ENCODE assay signal across 8 cellular contexts in the genomic region with DNA sequence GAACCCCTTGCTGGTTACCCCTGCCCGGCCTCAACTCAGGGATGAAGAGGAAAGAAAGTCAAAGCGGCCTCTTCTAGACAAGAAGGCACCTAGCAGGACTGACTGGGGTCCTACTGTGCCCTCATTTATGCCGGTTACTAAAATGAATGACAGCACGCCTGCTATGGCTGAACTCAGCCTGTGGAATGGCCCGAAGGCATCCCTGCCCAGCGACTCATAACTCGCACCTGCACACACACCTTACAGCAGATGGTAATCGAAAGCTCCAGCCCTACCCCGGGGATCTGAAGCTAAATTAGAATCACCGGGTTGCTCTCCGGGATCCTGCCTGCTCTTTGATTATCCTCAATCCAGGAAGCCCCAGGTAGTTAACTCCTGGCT. TPM values are rescaled to one million over a fixed set of nuclear protein-coding genes. Genes with fewer than 3 reads are reported as not detected.
DNase-seq lines count a peak whose midpoint lies in the region; ATAC-seq and TF ChIP-seq lines count a peak whose summit lies in the region.

No MANE protein-coding gene starts in this region.

- no peak for DNase-seq in CD8-positive, alpha-beta T cell
- DNase-seq in NCI-H146 treated with DMSO at 0.1 percent for 48 hours (lab: John Stamatoyannopoulos, UW; ENCODE audit: unreplicated experiment) (peak; percentile 88), coronary artery (ENCODE audit: low spot score) (peak; percentile 67), NCI-H2107 (lab: John Stamatoyannopoulos, UW) (no peak)
- DNase-seq in naive thymus-derived CD4-positive, alpha-beta T cell = no peak
- no peak for DNase-seq in effector memory CD8-positive, alpha-beta T cell

- ATAC-seq in CD8-positive, alpha-beta T cell = no peak
- no peak for ATAC-seq in naive thymus-derived CD4-positive, alpha-beta T cell
- no peak for ATAC-seq in HG03571 (IDR thresholded peaks at IDR 0.05; ENCODE audit: unreplicated experiment)
- no peak for ATAC-seq in effector memory CD8-positive, alpha-beta T cell (replicated peaks)
- no peak for ATAC-seq in HG03108 (IDR thresholded peaks at IDR 0.05; ENCODE audit: unreplicated experiment)

- no peak for TF ChIP-seq CTCF in CD8-positive, alpha-beta T cell (IDR thresholded peaks at IDR 0.05)
- no peak for TF ChIP-seq CTCF in coronary artery (IDR thresholded peaks at IDR 0.05)

- H3K4me1 ChIP-seq in CD8-positive, alpha-beta T cell (ENCODE audit: insufficient read depth, low read length) = peaks cover 15% of the 10 kb centered on the region
- peaks cover 6 to 16% of the 10 kb centered on the region in 2 donors for H3K4me1 ChIP-seq in naive thymus-derived CD4-positive, alpha-beta T cell (ENCODE audit: control insufficient read depth in 2 of 2, insufficient read depth in 2 of 2, low read length in 2 of 2)

- CTCF ChIA-PET in CD8-positive, alpha-beta T cell (lab: Charles Lee) = no interaction called here
- CTCF ChIA-PET in naive thymus-derived CD4-positive, alpha-beta T cell (lab: Charles Lee) = interaction anchor here (1.9 kb wide), 1 partner anchor 148 kb away, joined by 4 read pairs; no protein-coding TSS in a partner anchor

- H3K36me3 Mint-ChIP-seq in CD8-positive, alpha-beta T cell = no peaks in the 10 kb centered on the region
- no peaks in the 10 kb centered on the region for H3K36me3 Mint-ChIP-seq in naive thymus-derived CD4-positive, alpha-beta T cell
- H3K36me3 Mint-ChIP-seq in effector memory CD8-positive, alpha-beta T cell (ENCODE audit: insufficient read depth) = no peaks in the 10 kb centered on the region

- H3K27ac ChIP-seq in CD8-positive, alpha-beta T cell (ENCODE audit: low read depth, low read length) = no peak overlapping the region
- peak overlapping the region in 1 of 2 donors; percentile 82 for H3K27ac ChIP-seq in coronary artery
- no peak overlapping the region for H3K27ac ChIP-seq in naive thymus-derived CD4-positive, alpha-beta T cell (ENCODE audit: low read depth, low read length)

- H3K4me3 ChIP-seq in CD8-positive, alpha-beta T cell (ENCODE audit: low read depth, low read length) = peak overlapping the region; percentile 69
- peak overlapping the region; percentile 97 for H3K4me3 ChIP-seq in coronary artery
- peak overlapping the region; percentile 76 for H3K4me3 ChIP-seq in naive thymus-derived CD4-positive, alpha-beta T cell (ENCODE audit: low read length)

- no peak overlapping the region for H3K4me3 Mint-ChIP-seq in CD8-positive, alpha-beta T cell
- H3K4me3 Mint-ChIP-seq in naive thymus-derived CD4-positive, alpha-beta T cell = peak overlapping the region in 3 of 10 donors; percentile 78 to 87 (median 82)
- no peak overlapping the region for H3K4me3 Mint-ChIP-seq in effector memory CD8-positive, alpha-beta T cell

- H3K27me3 Mint-ChIP-seq in CD8-positive, alpha-beta T cell (ENCODE audit: low read depth) = peaks cover 4% of the 10 kb centered on the region
- peaks cover 0 to 3% (median 0%) of the 10 kb centered on the region in 5 donors for H3K27me3 Mint-ChIP-seq in naive thymus-derived CD4-positive, alpha-beta T cell
- no peaks in the 10 kb centered on the region for H3K27me3 Mint-ChIP-seq in effector memory CD8-positive, alpha-beta T cell

- no peaks in the 10 kb centered on the region for H3K9me3 Mint-ChIP-seq in CD8-positive, alpha-beta T cell
- no peaks in the 10 kb centered on the region for H3K9me3 Mint-ChIP-seq in naive thymus-derived CD4-positive, alpha-beta T cell
- no peaks in the 10 kb centered on the region for H3K9me3 Mint-ChIP-seq in effector memory CD8-positive, alpha-beta T cell

- no peaks in the 10 kb centered on the region for H3K36me3 ChIP-seq in CD8-positive, alpha-beta T cell (ENCODE audit: insufficient read depth, low read length)
- no peaks in the 10 kb centered on the region for H3K36me3 ChIP-seq in naive thymus-derived CD4-positive, alpha-beta T cell (ENCODE audit: control insufficient read depth in 2 of 3, insufficient read depth in 3 of 3, low read length in 3 of 3)

- H3K9me3 ChIP-seq in CD8-positive, alpha-beta T cell (ENCODE audit: low read length) = no peaks in the 10 kb centered on the region
- H3K9me3 ChIP-seq in naive thymus-derived CD4-positive, alpha-beta T cell (ENCODE audit: control insufficient read depth in 2 of 3, low read length in 3 of 3) = no peaks in the 10 kb centered on the region

- intact Hi-C loops in CD8-positive, alpha-beta T cell (cut with DNase I, micrococcal nuclease) = loop anchor here (1.0 to 10.0 kb wide), 7 partner anchors 151 to 599 kb away; partner anchors contain the start of genes BLOC1S5 (in 2 of the 2), EEF1E1 (in 2 of the 2), SLC35B3 (in 1 of the 2) and SNRNP48 (in 1 of the 2)
- intact Hi-C loops in naive thymus-derived CD4-positive, alpha-beta T cell (cut with micrococcal nuclease) = loop anchor here (1.0 to 10.0 kb wide), 5 partner anchors 93 to 599 kb away; partner anchors contain the start of genes SLC35B3 (in 1 of the 2) and SSR1 (in 1 of the 2)

- no peak overlapping the region for H3K27ac Mint-ChIP-seq in CD8-positive, alpha-beta T cell
- H3K27ac Mint-ChIP-seq in naive thymus-derived CD4-positive, alpha-beta T cell = peak overlapping the region in 3 of 9 donors; percentile 3 to 27 (median 16)
- H3K27ac Mint-ChIP-seq in effector memory CD8-positive, alpha-beta T cell = no peak overlapping the region

- peaks cover 8% of the 10 kb centered on the region for H3K4me1 Mint-ChIP-seq in CD8-positive, alpha-beta T cell (ENCODE audit: low read depth)
- H3K4me1 Mint-ChIP-seq in naive thymus-derived CD4-positive, alpha-beta T cell = peaks cover 4 to 18% (median 6%) of the 10 kb centered on the region in 7 donors
- H3K4me1 Mint-ChIP-seq in effector memory CD8-positive, alpha-beta T cell (ENCODE audit: low read depth in 2 of 2) = peaks cover 5 to 14% of the 10 kb centered on the region in 2 donors

- POLR2A ChIA-PET in CD8-positive, alpha-beta T cell (lab: Charles Lee) = interaction anchor here (1.4 kb wide), 1 partner anchor 153 kb away, joined by 3 read pairs; no protein-coding TSS in a partner anchor
- POLR2A ChIA-PET in naive thymus-derived CD4-positive, alpha-beta T cell (lab: Charles Lee) = no interaction called here

- no peaks in the 10 kb centered on the region for H3K27me3 ChIP-seq in CD8-positive, alpha-beta T cell (ENCODE audit: insufficient read depth, low read length)
- no peaks in the 10 kb centered on the region for H3K27me3 ChIP-seq in naive thymus-derived CD4-positive, alpha-beta T cell (ENCODE audit: control insufficient read depth in 2 of 2, insufficient read depth in 2 of 2, low read length in 2 of 2)

RNA-seq across cellular contexts. Expression of gene TXNDC5, which starts 0.7 kb away (rescaled TPM):
- 1 to 10 TPM; 5.8 to 7.6 TPM for total RNA-seq in CD8-positive, alpha-beta T cell
- total RNA-seq in naive thymus-derived CD4-positive, alpha-beta T cell = 10 to 100 TPM; 11.5 to 48.6 (median 34.8) TPM
- polyA plus RNA-seq in naive thymus-derived CD4-positive, alpha-beta T cell = 10 to 100 TPM; 16.7 to 21.4 TPM

Comparison
In these comparisons a context has a peak if more than half of its experiments do, and no peak if none do; other contexts are left out.
1. DNase-seq: peak in NCI-H146 treated with DMSO at 0.1 percent for 48 hours (single experiment) and coronary artery (single experiment); none in CD8-positive, alpha-beta T cell (0 of 7), naive thymus-derived CD4-positive, alpha-beta T cell (0 of 9), effector memory CD8-positive, alpha-beta T cell (0 of 3) and NCI-H2107 (single experiment).
2. Peak in every context shown above with its lines, with median percentiles within 50 percentile points of each other: H3K4me3 ChIP-seq.